In genomic region chr10:71595649-71596048, GRCh38 we compare ENCODE assay signal across 30 cellular contexts.
"Had no signal": no experiment of that assay in that cellular context is flagged by ENCODE, and none has a peak within 500 bp of the region (broad histone marks: within the 10 kb centered on the region; RNA-seq: fewer than 3 reads in every experiment).

No MANE protein-coding gene starts in this region.

- H3K4me1 ChIP-seq: colonic mucosa had no signal

- H3K4me3 Mint-ChIP-seq: effector memory CD8-positive, alpha-beta T cell; naive thymus-derived CD8-positive, alpha-beta T cell; nephron progenitor cell; stimulated activated naive CD8-positive, alpha-beta T cell treated with anti-CD3 and anti-CD28 coated beads, Interleukin-15, amount 100 ng/mL, for 72 hours had no signal

- H3K27me3 Mint-ChIP-seq: naive thymus-derived CD8-positive, alpha-beta T cell; stimulated activated naive CD8-positive, alpha-beta T cell treated with anti-CD3 and anti-CD28 coated beads, Interleukin-15, amount 100 ng/mL, for 72 hours had no signal

- H3K36me3 ChIP-seq: colonic mucosa, esophagus squamous epithelium, heart right ventricle, lower lobe of right lung, ovary, suprapubic skin had no signal

- H3K27ac ChIP-seq: colonic mucosa, esophagus squamous epithelium, heart right ventricle, lower lobe of right lung, suprapubic skin had no signal

- ATAC-seq: effector memory CD8-positive, alpha-beta T cell; heart right ventricle; left colon; left ventricle myocardium superior; lower lobe of right lung; naive thymus-derived CD8-positive, alpha-beta T cell; sciatic nerve; stimulated activated naive CD8-positive, alpha-beta T cell treated with anti-CD3 and anti-CD28 coated beads, Interleukin-15, amount 100 ng/mL, for 72 hours had no signal

- H3K36me3 Mint-ChIP-seq: naive thymus-derived CD8-positive, alpha-beta T cell had no signal

- H3K4me3 ChIP-seq: colonic mucosa, esophagus squamous epithelium, heart right ventricle, lower lobe of right lung, ovary, smooth muscle cell, suprapubic skin had no signal

- H3K4me2 ChIP-seq: smooth muscle cell had no signal

- H3K27me3 ChIP-seq: colonic mucosa, esophagus squamous epithelium, heart right ventricle, ovary, suprapubic skin had no signal

- H3K9me3 Mint-ChIP-seq: effector memory CD8-positive, alpha-beta T cell; naive thymus-derived CD8-positive, alpha-beta T cell; nephron progenitor cell; stimulated activated naive CD8-positive, alpha-beta T cell treated with anti-CD3 and anti-CD28 coated beads, Interleukin-15, amount 100 ng/mL, for 72 hours had no signal

- DNase-seq: colonic mucosa; dermis blood vessel endothelial cell; effector memory CD8-positive, alpha-beta T cell; erythroblast; esophagus squamous epithelium; foreskin melanocyte; glutamatergic neuron; heart right ventricle; hippocampal formation; kidney glomerular epithelial cell; left colon; left ventricle myocardium superior; lower lobe of right lung; naive thymus-derived CD8-positive, alpha-beta T cell; nephron progenitor cell; occipital lobe; ovary; stimulated activated CD4-positive, alpha-beta T cell treated with anti-CD3 and anti-CD28 coated beads, Interleukin-12 subunit alpha, Interleukin-12 subunit beta, amount 100 ng/mL, for 4 hours; stimulated activated CD4-positive, alpha-beta T cell treated with anti-CD3 and anti-CD28 coated beads, Interleukin-1b, Interleukin-23, amount 100 ng/mL, for 48 hours; stimulated activated CD4-positive, alpha-beta T cell treated with anti-CD3 and anti-CD28 coated beads, Interleukin-4, amount 100 ng/mL, for 1 hour; stimulated activated CD8-positive, alpha-beta memory T cell treated with anti-CD3 and anti-CD28 coated beads, Interleukin-4, amount 100 ng/mL, for 48 hours; stimulated activated naive CD4-positive, alpha-beta T cell; stimulated activated naive CD8-positive, alpha-beta T cell treated with anti-CD3 and anti-CD28 coated beads, Interleukin-15, amount 100 ng/mL, for 72 hours; trophoblast cell had no signal

- FAIRE-seq: endometrium, islet of Langerhans had no signal

- H3K9me3 ChIP-seq: colonic mucosa, esophagus squamous epithelium, heart right ventricle, lower lobe of right lung, ovary, suprapubic skin had no signal

- H3K27ac Mint-ChIP-seq: effector memory CD8-positive, alpha-beta T cell; naive thymus-derived CD8-positive, alpha-beta T cell; nephron progenitor cell; progenitor cell of endocrine pancreas had no signal
